9 cellular contexts compared by ENCODE assay signal in genomic region chr19:13037161-13037560, GRCh38. TPM values are rescaled to one million over a fixed set of nuclear protein-coding genes. Genes with fewer than 3 reads are reported as not detected.
DNase-seq lines count a peak whose midpoint lies in the region; ATAC-seq, FAIRE-seq and TF ChIP-seq lines count a peak whose summit lies in the region.
"Had no signal": no experiment of that assay in that cellular context is flagged by ENCODE, and none has a peak within 500 bp of the region (broad histone marks: within the 10 kb centered on the region; RNA-seq: fewer than 3 reads in every experiment).

No MANE protein-coding gene starts in this region.

- TF ChIP-seq RAD21 in HCT116 (IDR thresholded peaks at IDR 0.05; ENCODE audit: low read depth): no peak

- WGBS in stomach, 5 donors: 38 to 55% (median 42%) methylated on average over 7 of the region's 7 CpGs

- peak; percentile 37; the same call in 1 of the 2 replicates for ATAC-seq in HCT116
- ATAC-seq in HG03442 (IDR thresholded peaks at IDR 0.05; ENCODE audit: unreplicated experiment): no peak
- no peak for ATAC-seq in GM19328 (IDR thresholded peaks at IDR 0.05; ENCODE audit: unreplicated experiment)
- ATAC-seq in HG02885 (IDR thresholded peaks at IDR 0.05; ENCODE audit: poor library complexity, unreplicated experiment): no peak

- intact Hi-C loops in HCT116 (cut with micrococcal nuclease): no loop called here
- intact Hi-C loops in stomach (cut with DNase I; ENCODE audit: low total_unique reads): no loop called here
- intact Hi-C loops in kidney (cut with DNase I): no loop called here

- peak overlapping the region; percentile 1 for H3K27ac Mint-ChIP-seq in glutamatergic neuron (ENCODE audit: unreplicated experiment)

- H3K9me3 Mint-ChIP-seq in glutamatergic neuron (ENCODE audit: unreplicated experiment): peaks cover 3% of the 10 kb centered on the region

- TF ChIP-seq EP300 in stomach (IDR thresholded peaks at IDR 0.05): no peak

- H3K27ac ChIP-seq in HCT116 (ENCODE audit: low read depth, low read length) (0 out of 2 replicates have a peak overlapping the region, but pooled peaks have one; percentile 6), VCaP (peak overlapping the region; percentile 100; the same call in 1 of the 2 replicates), stomach (peak overlapping the region in 4 of 5 donors; percentile 48 to 88 (median 76)), kidney (ENCODE audit: low read depth in 2 of 2, low read length in 2 of 2) (no peak overlapping the region)
- H3K27ac ChIP-seq: neutrophil had no signal

- no peak for TF ChIP-seq CTCF in HCT116 (IDR thresholded peaks at IDR 0.05 in 2 of 3, conservative IDR thresholded peaks at IDR 0.05 in 1 of 3; ENCODE audit: borderline replicate concordance in 1 of 3, insufficient read depth in 1 of 3, low read depth in 2 of 3, low read length in 2 of 3)
- TF ChIP-seq CTCF in VCaP (conservative IDR thresholded peaks at IDR 0.05): no peak
- TF ChIP-seq CTCF in glutamatergic neuron (IDR thresholded peaks at IDR 0.05; ENCODE audit: partially characterized antibody, unreplicated experiment): no peak
- TF ChIP-seq CTCF in stomach (IDR thresholded peaks at IDR 0.05): no peak
- TF ChIP-seq CTCF in kidney (IDR thresholded peaks at IDR 0.05; ENCODE audit: borderline replicate concordance, extremely low read depth, insufficient read depth): no peak

- no peaks in the 10 kb centered on the region for H3K27me3 Mint-ChIP-seq in glutamatergic neuron (ENCODE audit: unreplicated experiment)

- H3K4me1 ChIP-seq in HCT116 (ENCODE audit: control insufficient read depth in 1 of 2, insufficient read depth in 2 of 2, low read length in 2 of 2) (peaks cover 46 to 62% of the 10 kb centered on the region in 2 experiments), stomach (peaks cover 75 to 100% (median 89%) of the 10 kb centered on the region in 4 donors), kidney (ENCODE audit: control insufficient read depth in 1 of 2, insufficient read depth in 1 of 2, low read depth in 1 of 2, low read length in 2 of 2) (peaks cover 18 to 29% of the 10 kb centered on the region in 2 donors)

- peak overlapping the region; percentile 30 for H3K4me3 Mint-ChIP-seq in glutamatergic neuron (ENCODE audit: unreplicated experiment)

- H3K36me3 Mint-ChIP-seq in glutamatergic neuron (ENCODE audit: unreplicated experiment): no peaks in the 10 kb centered on the region

- H3K36me3 ChIP-seq in HCT116 (ENCODE audit: control insufficient read depth in 1 of 2, insufficient read depth in 2 of 2, low read length in 2 of 2) (no peaks in the 10 kb centered on the region), stomach (no peaks in the 10 kb centered on the region), kidney (ENCODE audit: control insufficient read depth in 1 of 2, insufficient read depth in 2 of 2, low read length in 2 of 2) (no peaks in the 10 kb centered on the region)
- H3K36me3 ChIP-seq: neutrophil had no signal

- H3K9me3 ChIP-seq in HCT116 (ENCODE audit: control insufficient read depth in 1 of 2, insufficient read depth in 1 of 2, low read depth in 1 of 2, low read length in 2 of 2): no peaks in the 10 kb centered on the region
- no peaks in the 10 kb centered on the region for H3K9me3 ChIP-seq in stomach
- H3K9me3 ChIP-seq in kidney (ENCODE audit: control insufficient read depth in 1 of 2, low read length in 2 of 2): no peaks in the 10 kb centered on the region
- H3K9me3 ChIP-seq: neutrophil had no signal

- H4K20me1 ChIP-seq in HCT116 (ENCODE audit: insufficient read depth): no peaks in the 10 kb centered on the region

- H3K4me1 Mint-ChIP-seq in glutamatergic neuron (ENCODE audit: low read depth, unreplicated experiment): peaks cover 22% of the 10 kb centered on the region

- no peak overlapping the region for H2AFZ ChIP-seq in HCT116 (ENCODE audit: low read depth, low read length, poor library complexity, severe bottlenecking)

- CTCF ChIA-PET in HCT116 (lab: Charles Lee): interaction anchor here (1.4 to 1.5 kb wide), 3 partner anchors 17 to 57 kb away, joined by 3 to 5 read pairs (median 4); no protein-coding TSS in a partner anchor

- H3K4me3 ChIP-seq in HCT116 (replicated peaks in 1 of 2; ENCODE audit: low read depth in 1 of 2, low read length in 2 of 2): peak overlapping the region in 1 of 2 experiments; percentile 39; a peak in 2 of 4 replicates
- no peak overlapping the region for H3K4me3 ChIP-seq in stomach
- no peak overlapping the region for H3K4me3 ChIP-seq in kidney (ENCODE audit: low read length in 2 of 2)

- no peaks in the 10 kb centered on the region for H3K9me2 ChIP-seq in HCT116 (ENCODE audit: insufficient read depth)

- H3K79me2 ChIP-seq in HCT116 (ENCODE audit: insufficient read depth, low read length): no peaks in the 10 kb centered on the region; the same call in 1 of the 2 replicates

- H3K27me3 ChIP-seq in HCT116 (ENCODE audit: insufficient read depth, low read length) (no peaks in the 10 kb centered on the region), stomach (no peaks in the 10 kb centered on the region)
- H3K27me3 ChIP-seq: neutrophil had no signal

- BruUV-seq in HCT116 (replicated peaks; lab: Mats Ljungman, UMichigan): TSS peak; percentile 38

- FAIRE-seq in kidney (lab: Jason Lieb, UNC): no peak

- H3K9ac ChIP-seq in HCT116 (ENCODE audit: low read length): peak overlapping the region; percentile 35
- H3K9ac ChIP-seq in kidney (ENCODE audit: low read length in 2 of 2): no peak overlapping the region

- H3K4me2 ChIP-seq in HCT116 (ENCODE audit: low read length): peak overlapping the region; percentile 72

- TF ChIP-seq POLR2A in HCT116 (IDR thresholded peaks at IDR 0.05; ENCODE audit: borderline replicate concordance, extremely low read depth, insufficient read depth, insufficient read length) (no peak), stomach (IDR thresholded peaks at IDR 0.05) (no peak)

- DNase-seq in HCT116 (ENCODE audit: low read depth, low spot score) (no peak), glutamatergic neuron (no peak), stomach (no peak), kidney (no peak)

- POLR2A ChIA-PET in HCT116 (lab: Charles Lee): no interaction called here

- RAD21 ChIA-PET in HCT116 (lab: Charles Lee; ENCODE audit: low non-redundant PET in 1 of 2, low total read pairs in 2 of 2, uncharacterized antibody in 2 of 2, unreplicated experiment in 2 of 2): no interaction called here

TF ChIP-seq in HCT116, 20 proteins besides CTCF, POLR2A, EP300 and RAD21:
- TF ChIP-seq JUND (IDR thresholded peaks at IDR 0.05) (peak; percentile 35; the same call in 1 of the 2 replicates), MAX (IDR thresholded peaks at IDR 0.05) (peak; percentile 63; the same call in 1 of the 2 replicates), ZFX (IDR thresholded peaks at IDR 0.05) (no peak), ELF1 (IDR thresholded peaks at IDR 0.05; ENCODE audit: borderline replicate concordance, low read depth) (no peak), YY1 (IDR thresholded peaks at IDR 0.05; ENCODE audit: extremely low read depth, insufficient replicate concordance, low read depth, low read length) (peak; percentile 15), ZNF274 (IDR thresholded peaks at IDR 0.05; ENCODE audit: low read depth, low read length) (no peak), FOSL1 (IDR thresholded peaks at IDR 0.05; ENCODE audit: low read depth) (peak; percentile 30; the same call in 1 of the 2 replicates)

RNA-seq across cellular contexts. Expression of gene NFIX, which starts 41.9 kb away (rescaled TPM):
- 34.8 TPM for total RNA-seq in HCT116 (2021; ENCODE audit: unreplicated experiment)
- polyA plus RNA-seq in HCT116 (2012): 19.4 and 25.2 TPM in 2 replicates
- total RNA-seq in glutamatergic neuron (ENCODE audit: unreplicated experiment): 2.4 TPM
- total RNA-seq in stomach: 100 to 1,000 TPM in 1 of 5 donors, 10 to 100 TPM in 4; 14.0 to 183 (median 63.3) TPM
- 10 to 100 TPM; 11.5 to 45.0 (median 30.2) TPM for polyA plus RNA-seq in stomach
- 65.0 TPM for total RNA-seq in kidney
- 4.3 TPM for polyA plus RNA-seq in kidney (ENCODE audit: insufficient read depth, low read depth, low replicate concordance)

Comparison
In these comparisons a context has a peak if more than half of its experiments do, and no peak if none do; other contexts are left out.
1. H3K27ac ChIP-seq: peak in HCT116 (single experiment), VCaP (single experiment) and stomach (4 of 5); none in kidney (0 of 2).